ENCODE assay signal across 7 cellular contexts in the genomic region with DNA sequence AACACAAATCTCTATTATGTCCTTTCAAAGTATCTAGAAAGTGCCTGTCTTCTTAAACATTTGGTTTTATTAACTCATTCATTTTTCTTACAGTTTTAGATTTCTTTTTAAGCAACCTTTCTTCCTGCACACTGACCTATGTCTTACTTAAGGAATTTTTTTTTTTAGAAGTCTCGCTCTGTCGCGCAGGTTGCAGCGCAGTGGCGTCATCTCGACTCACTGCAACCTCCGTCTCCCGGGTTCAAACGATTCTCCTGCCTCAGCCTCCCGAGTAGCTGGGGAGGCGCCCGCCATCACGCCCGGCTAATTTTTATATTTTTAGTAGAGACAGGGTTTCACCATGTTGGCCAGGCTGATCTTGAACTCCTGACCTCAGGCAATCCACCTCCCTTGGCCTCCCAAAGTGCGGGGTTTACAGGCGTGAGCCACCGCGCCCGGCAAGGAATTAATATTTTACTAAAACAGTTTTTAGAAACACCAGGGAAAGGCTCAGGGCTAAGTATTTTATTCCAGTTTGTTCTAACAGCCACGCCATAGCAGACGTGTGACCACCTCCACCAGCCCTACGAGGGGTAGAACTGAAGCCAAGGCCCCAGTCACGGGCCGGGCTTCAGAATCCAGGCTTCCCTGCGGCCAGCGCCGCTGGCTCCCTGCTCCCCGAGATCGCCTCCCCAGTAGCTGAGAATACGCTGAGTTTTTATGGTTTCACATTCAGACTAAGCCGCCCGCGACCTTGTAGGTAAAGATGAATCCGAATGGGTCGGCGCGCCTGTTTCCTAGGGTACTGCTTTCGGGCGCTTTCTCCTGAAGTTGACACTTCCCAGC. TPM values are rescaled to one million over a fixed set of nuclear protein-coding genes. Genes with fewer than 3 reads are reported as not detected.
DNase-seq lines count a peak whose midpoint lies in the region; ATAC-seq and TF ChIP-seq lines count a peak whose summit lies in the region.

No MANE protein-coding gene starts in this region.

- ATAC-seq in GM18498 (IDR thresholded peaks at IDR 0.05; ENCODE audit: unreplicated experiment) (peak; percentile 23), HG02588 (IDR thresholded peaks at IDR 0.05; ENCODE audit: unreplicated experiment) (peak; percentile 15), omental fat pad (ENCODE audit: low FRiP score) (peak; percentile 27), GM21737 (IDR thresholded peaks at IDR 0.05; ENCODE audit: unreplicated experiment) (no peak)

- TF ChIP-seq CTCF in omental fat pad (IDR thresholded peaks at IDR 0.05) = no peak

- DNase-seq in NCI-H2171 treated with DMSO at 0.1 percent for 48 hours (lab: John Stamatoyannopoulos, UW) (peak; percentile 4), activated T-cell treated with anti-CD3 and anti-CD28 coated beads for 4 hours (peak; percentile 12), fibroblast of peridontal ligament (ENCODE audit: extremely low read depth) (peak; percentile 45), omental fat pad (ENCODE audit: low spot score) (peak; percentile 56)

RNA-seq across cellular contexts. Expression of gene LUC7L2, which starts 0.9 kb away (rescaled TPM):
- total RNA-seq in omental fat pad = 10 to 100 TPM; 46.6 to 78.9 (median 61.1) TPM

RNA-seq across cellular contexts. Expression of gene FMC1, which starts 17.6 kb away (rescaled TPM):
- 10 to 100 TPM in 3 of 4 donors, 1 to 10 TPM in 1; 4.1 to 23.6 (median 13.7) TPM for total RNA-seq in omental fat pad

Comparison
In these comparisons a context has a peak if more than half of its experiments do, and no peak if none do; other contexts are left out.
1. DNase-seq: peak in every context shown above with its lines; median percentile 56 in omental fat pad; 45 in fibroblast of peridontal ligament; 12 in activated T-cell treated with anti-CD3 and anti-CD28 coated beads for 4 hours; 4 in NCI-H2171 treated with DMSO at 0.1 percent for 48 hours.